12 cellular contexts compared by ENCODE assay signal in the genomic region with DNA sequence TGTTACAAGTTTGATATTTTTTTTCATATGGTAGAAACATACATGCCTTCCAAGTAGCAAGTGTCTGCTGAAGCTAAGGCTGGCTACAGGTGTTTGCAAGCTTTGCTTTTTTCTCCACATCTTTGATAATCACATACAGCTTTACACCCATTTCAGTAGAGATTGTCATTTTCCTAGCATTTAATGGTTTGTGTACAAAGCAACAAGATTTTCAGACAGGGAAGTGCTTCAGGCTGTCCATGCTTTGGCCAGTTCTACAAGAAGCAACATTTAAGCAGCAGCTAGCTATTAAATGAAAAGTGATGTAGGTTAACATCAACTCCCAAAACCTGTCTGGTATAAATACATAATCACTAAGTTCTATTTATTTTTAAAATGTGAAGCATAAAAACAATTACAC. TPM values are rescaled to one million over a fixed set of nuclear protein-coding genes. Genes with fewer than 3 reads are reported as not detected.
DNase-seq lines count a peak whose midpoint lies in the region; ATAC-seq and TF ChIP-seq lines count a peak whose summit lies in the region.
"Had no signal": no experiment of that assay in that cellular context is flagged by ENCODE, and none has a peak within 500 bp of the region (broad histone marks: within the 10 kb centered on the region; RNA-seq: fewer than 3 reads in every experiment).

No MANE protein-coding gene starts in this region.

- DNase-seq in BE2C: no peak
- peak; percentile 52 for DNase-seq in G401 (ENCODE audit: low spot score)
- DNase-seq in Panc1 (ENCODE audit: low read depth, low spot score): no peak
- no peak for DNase-seq in nephron progenitor cell
- DNase-seq in mucosa of gallbladder (ENCODE audit: low spot score): no peak
- no peak for DNase-seq in progenitor cell of endocrine pancreas (ENCODE audit: low spot score, unreplicated experiment)
- DNase-seq in CD8-positive, alpha-beta memory T cell: no peak
- DNase-seq: activated T-cell treated with anti-CD3 and anti-CD28 coated beads, Interleukin-2, amount 50 U/mL, for 24 hours; adrenal gland; CD4-positive, alpha-beta memory T cell; colonic mucosa; MV-4-11 had no signal

- no peaks in the 10 kb centered on the region for H3K9me3 ChIP-seq in BE2C
- H3K9me3 ChIP-seq in Panc1 (ENCODE audit: control insufficient read depth, insufficient read depth, low read depth, low read length): no peaks in the 10 kb centered on the region
- no peaks in the 10 kb centered on the region for H3K9me3 ChIP-seq in CD8-positive, alpha-beta memory T cell (ENCODE audit: low read length)
- H3K9me3 ChIP-seq: adrenal gland, colonic mucosa had no signal

- H3K4me1 ChIP-seq in BE2C (peaks cover 24% of the 10 kb centered on the region), Panc1 (ENCODE audit: control insufficient read depth, insufficient read depth, low read length) (peaks cover 29% of the 10 kb centered on the region)
- no peaks in the 10 kb centered on the region for H3K4me1 ChIP-seq in CD8-positive, alpha-beta memory T cell (ENCODE audit: insufficient read depth, low read length)
- H3K4me1 ChIP-seq: colonic mucosa had no signal

- no peak for TF ChIP-seq CTCF in BE2C (IDR thresholded peaks at IDR 0.05; ENCODE audit: low read depth, low read length)
- no peak for TF ChIP-seq CTCF in Panc1 (IDR thresholded peaks at IDR 0.05)
- no peak for TF ChIP-seq CTCF in nephron progenitor cell (IDR thresholded peaks at IDR 0.05)
- no peak for TF ChIP-seq CTCF in progenitor cell of endocrine pancreas (IDR thresholded peaks at IDR 0.05; ENCODE audit: unreplicated experiment)

- H3K27me3 Mint-ChIP-seq in nephron progenitor cell (ENCODE audit: low read depth, poor library complexity) (no peaks in the 10 kb centered on the region), progenitor cell of endocrine pancreas (peaks cover 12% of the 10 kb centered on the region)
- H3K27me3 Mint-ChIP-seq in CD8-positive, alpha-beta memory T cell: no peaks in the 10 kb centered on the region
- H3K27me3 Mint-ChIP-seq: CD4-positive, alpha-beta memory T cell had no signal

- H3K4me3 ChIP-seq in BE2C (ENCODE audit: low read depth, low read length) (peak overlapping the region; percentile 92), Panc1 (ENCODE audit: low read depth in 2 of 2, low read length in 2 of 2) (peak overlapping the region; percentile 44 to 64)
- no peak overlapping the region for H3K4me3 ChIP-seq in CD8-positive, alpha-beta memory T cell (ENCODE audit: low read length)
- H3K4me3 ChIP-seq: adrenal gland, colonic mucosa had no signal

- ATAC-seq in Panc1: no peak

- H3K27ac ChIP-seq in Panc1 (ENCODE audit: low read length): peak overlapping the region; percentile 74
- no peak overlapping the region for H3K27ac ChIP-seq in CD8-positive, alpha-beta memory T cell (ENCODE audit: low read depth, low read length)
- H3K27ac ChIP-seq: adrenal gland, colonic mucosa had no signal

- H3K36me3 ChIP-seq in BE2C (no peaks in the 10 kb centered on the region; the same call in 1 of the 2 replicates), Panc1 (ENCODE audit: control insufficient read depth, insufficient read depth, low read length) (no peaks in the 10 kb centered on the region)
- no peaks in the 10 kb centered on the region for H3K36me3 ChIP-seq in CD8-positive, alpha-beta memory T cell (ENCODE audit: insufficient read depth, low read length)
- H3K36me3 ChIP-seq: adrenal gland, colonic mucosa had no signal

- in situ Hi-C loops in G401 (cut with HindIII; ENCODE audit: low sequenced_read_pairs) (no loop called here), Panc1 (cut with HindIII; ENCODE audit: low pct_unique_long_range_greater_than_20kb, low sequenced_read_pairs) (no loop called here)

- H3K4me3 Mint-ChIP-seq in nephron progenitor cell (peak overlapping the region; percentile 19), progenitor cell of endocrine pancreas (ENCODE audit: low read depth) (no peak overlapping the region)
- peak overlapping the region in 1 of 7 donors; percentile 12 for H3K4me3 Mint-ChIP-seq in CD8-positive, alpha-beta memory T cell
- H3K4me3 Mint-ChIP-seq: activated T-cell treated with anti-CD3 and anti-CD28 coated beads, Interleukin-2, amount 50 U/mL, for 24 hours had no signal

- CTCF ChIA-PET in Panc1 (lab: Charles Lee): interaction anchor here (0.6 kb wide), 1 partner anchor 289 kb away, joined by 3 read pairs; no protein-coding TSS in a partner anchor
- CTCF ChIA-PET in CD8-positive, alpha-beta memory T cell (lab: Charles Lee): interaction anchor here (0.7 kb wide), 1 partner anchor 16 kb away, joined by 3 read pairs; no protein-coding TSS in a partner anchor

- H3K36me3 Mint-ChIP-seq in nephron progenitor cell (ENCODE audit: low read depth) (no peaks in the 10 kb centered on the region), progenitor cell of endocrine pancreas (ENCODE audit: insufficient read depth) (no peaks in the 10 kb centered on the region)
- no peaks in the 10 kb centered on the region for H3K36me3 Mint-ChIP-seq in CD8-positive, alpha-beta memory T cell
- H3K36me3 Mint-ChIP-seq: CD4-positive, alpha-beta memory T cell had no signal

- intact Hi-C loops in Panc1 (cut with micrococcal nuclease; ENCODE audit: unreplicated experiment): loop anchor here (10.0 kb wide), 1 partner anchor 143 kb away; no protein-coding TSS in a partner anchor

- peaks cover 26% of the 10 kb centered on the region for H3K4me1 Mint-ChIP-seq in nephron progenitor cell
- H3K4me1 Mint-ChIP-seq in progenitor cell of endocrine pancreas (ENCODE audit: low read depth): peaks cover 22% of the 10 kb centered on the region
- H3K4me1 Mint-ChIP-seq in CD8-positive, alpha-beta memory T cell: peaks cover 19 to 28% (median 23%) of the 10 kb centered on the region in 3 donors

- BruUV-seq in Panc1 (replicated peaks; lab: Mats Ljungman, UMichigan): no TSS peak

- no peaks in the 10 kb centered on the region for H3K27me3 ChIP-seq in BE2C
- no peaks in the 10 kb centered on the region for H3K27me3 ChIP-seq in Panc1 (ENCODE audit: control insufficient read depth, insufficient read depth, low read length)
- no peaks in the 10 kb centered on the region for H3K27me3 ChIP-seq in CD8-positive, alpha-beta memory T cell (ENCODE audit: insufficient read depth, low read length, poor library complexity, severe bottlenecking)
- H3K27me3 ChIP-seq: adrenal gland, colonic mucosa had no signal

- POLR2A ChIA-PET in Panc1 (lab: Charles Lee): interaction anchor here (1.4 kb wide), 1 partner anchor 12 kb away, joined by 3 read pairs; no protein-coding TSS in a partner anchor
- POLR2A ChIA-PET in CD8-positive, alpha-beta memory T cell (lab: Charles Lee): no interaction called here

- H3K9me3 Mint-ChIP-seq in nephron progenitor cell (no peaks in the 10 kb centered on the region), progenitor cell of endocrine pancreas (ENCODE audit: low read depth) (no peaks in the 10 kb centered on the region)
- H3K9me3 Mint-ChIP-seq in CD8-positive, alpha-beta memory T cell: peaks cover 0 to 3% (median 0%) of the 10 kb centered on the region in 5 donors
- H3K9me3 Mint-ChIP-seq: activated T-cell treated with anti-CD3 and anti-CD28 coated beads, Interleukin-2, amount 50 U/mL, for 24 hours had no signal

- H3K27ac Mint-ChIP-seq in nephron progenitor cell (no peak overlapping the region), progenitor cell of endocrine pancreas (no peak overlapping the region)
- no peak overlapping the region for H3K27ac Mint-ChIP-seq in CD8-positive, alpha-beta memory T cell
- H3K27ac Mint-ChIP-seq: activated T-cell treated with anti-CD3 and anti-CD28 coated beads, Interleukin-2, amount 50 U/mL, for 24 hours; CD4-positive, alpha-beta memory T cell had no signal

RNA-seq across cellular contexts. Expression of gene HDAC9, which starts 2.3 kb away (rescaled TPM):
- 20.5 TPM for polyA plus RNA-seq in BE2C (2012; ENCODE audit: insufficient read depth, insufficient read length, low read depth)
- total RNA-seq in G401 (2014; rRNA removed; shearing (Covaris generic)): 1.5 and 5.6 TPM in 2 replicates
- 17.1 TPM for total RNA-seq in Panc1 (2021; ENCODE audit: unreplicated experiment)
- 9.2 TPM for polyA plus RNA-seq in Panc1 (2012; ENCODE audit: insufficient read length)
- 13.5 TPM for total RNA-seq in mucosa of gallbladder
- total RNA-seq in progenitor cell of endocrine pancreas: 3.6 and 5.9 TPM in 2 replicates
- 1 to 10 TPM; 2.5 to 3.2 TPM for total RNA-seq in CD8-positive, alpha-beta memory T cell
- 5.0 TPM for polyA plus RNA-seq in CD8-positive, alpha-beta memory T cell
